ENCODE assay signal across 10 cellular contexts in the genomic region with DNA sequence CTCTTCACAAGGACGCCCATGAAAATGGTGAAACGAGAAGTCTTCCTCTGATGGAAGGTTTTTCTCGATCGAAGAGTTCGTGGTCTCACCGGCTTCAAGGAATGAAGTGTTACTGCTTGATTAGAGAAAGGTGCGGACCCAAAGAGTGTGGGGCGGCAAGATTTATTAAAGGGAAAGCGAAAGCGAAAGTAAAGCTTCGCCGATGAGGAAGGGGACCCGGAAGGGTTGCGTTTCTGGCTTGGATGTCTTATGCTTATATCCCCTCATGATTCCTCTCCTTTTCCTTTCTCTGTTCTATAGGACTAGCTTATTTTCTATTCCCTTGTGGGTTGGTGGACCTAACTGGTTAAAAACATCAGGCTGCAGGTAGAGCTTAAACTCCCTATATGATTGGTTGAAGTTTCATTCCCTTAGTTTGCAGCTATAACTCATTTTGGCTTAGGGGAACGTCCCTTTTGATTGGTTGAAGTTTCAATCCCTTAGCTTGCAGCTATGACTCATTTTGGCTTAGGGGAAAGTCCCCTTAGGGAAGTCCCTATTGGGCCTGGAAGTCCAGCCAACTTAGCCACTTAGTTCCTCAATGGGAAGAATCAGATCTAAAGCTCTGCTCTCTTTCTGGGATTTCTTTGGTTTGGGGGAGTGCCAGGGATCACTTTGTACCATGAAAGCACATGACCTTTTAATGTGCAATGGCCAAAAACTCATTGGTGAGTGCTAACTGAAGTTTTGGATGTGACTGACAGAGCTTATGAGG.
DNase-seq lines count a peak whose midpoint lies in the region; ATAC-seq, FAIRE-seq and TF ChIP-seq lines count a peak whose summit lies in the region.
"Had no signal": no experiment of that assay in that cellular context is flagged by ENCODE, and none has a peak within 500 bp of the region (broad histone marks: within the 10 kb centered on the region; RNA-seq: fewer than 3 reads in every experiment).

No MANE protein-coding gene starts in this region.

- peak overlapping the region in 1 of 3 experiments; percentile 56 for H3K4me3 ChIP-seq in endothelial cell of umbilical vein (replicated peaks in 1 of 3; ENCODE audit: insufficient read depth in 1 of 3, low read depth in 1 of 3, low read length in 3 of 3)
- H3K4me3 ChIP-seq: heart right ventricle had no signal

- H2AFZ ChIP-seq in endothelial cell of umbilical vein (ENCODE audit: low read depth, low read length): no peak overlapping the region

- no peaks in the 10 kb centered on the region for H3K4me1 ChIP-seq in endothelial cell of umbilical vein (ENCODE audit: control insufficient read depth, extremely low read depth, insufficient read depth, low read length)
- H3K4me1 ChIP-seq: heart right ventricle had no signal

- no peaks in the 10 kb centered on the region for H4K20me1 ChIP-seq in endothelial cell of umbilical vein (replicated peaks; ENCODE audit: control insufficient read depth, extremely low read depth, insufficient read depth, low read length)

- H3K4me3 Mint-ChIP-seq in IgD-negative memory B cell: peak overlapping the region in 3 of 4 donors; percentile 18 to 84 (median 65)
- no peak overlapping the region for H3K4me3 Mint-ChIP-seq in osteocyte (ENCODE audit: unreplicated experiment)

- H3K27ac Mint-ChIP-seq in IgD-negative memory B cell (peak overlapping the region in 1 of 3 donors; percentile 13), osteocyte (ENCODE audit: unreplicated experiment) (no peak overlapping the region)

- intact Hi-C loops in endothelial cell of umbilical vein (cut with micrococcal nuclease): no loop called here

- H3K27ac ChIP-seq in endothelial cell of umbilical vein (ENCODE audit: insufficient read depth, low read depth, low read length): no peak overlapping the region
- H3K27ac ChIP-seq: heart right ventricle had no signal

- no peaks in the 10 kb centered on the region for H3K79me2 ChIP-seq in endothelial cell of umbilical vein (ENCODE audit: control insufficient read depth, insufficient read depth, low read length)

- H3K27me3 Mint-ChIP-seq in IgD-negative memory B cell (no peaks in the 10 kb centered on the region), osteocyte (ENCODE audit: unreplicated experiment) (no peaks in the 10 kb centered on the region)

- H3K27me3 ChIP-seq in endothelial cell of umbilical vein (ENCODE audit: control insufficient read depth in 2 of 2, insufficient read depth in 2 of 2, low read length in 2 of 2): no peaks in the 10 kb centered on the region
- H3K27me3 ChIP-seq: heart right ventricle had no signal

- DNase-seq in DMS53 (lab: John Stamatoyannopoulos, UW) (peak; percentile 51), endothelial cell of umbilical vein (ENCODE audit: low read depth, low spot score) (peak; percentile 1), GM19239 (ENCODE audit: insufficient read length, low spot score) (no peak), HEK293T (ENCODE audit: extremely low spot score) (no peak), osteocyte (ENCODE audit: extremely low spot score, unreplicated experiment) (no peak)
- no peak for DNase-seq in activated CD8-positive, alpha-beta memory T cell treated with anti-CD3 and anti-CD28 coated beads, Interleukin-2, amount 50 U/mL, for 4 hours
- DNase-seq: heart right ventricle, NCI-H345 had no signal

- H3K9me3 ChIP-seq in endothelial cell of umbilical vein (replicated peaks; ENCODE audit: control insufficient read depth, insufficient read depth, low read length): no peaks in the 10 kb centered on the region

- dilution Hi-C loops in endothelial cell of umbilical vein (cut with MboI; ENCODE audit: extremely low pct_ligation_motif_present, low sequenced_read_pairs): no loop called here

- CTCF ChIA-PET in endothelial cell of umbilical vein (lab: Charles Lee) (no interaction called here), HEK293T (lab: Yijun Ruan, JAX) (no interaction called here)

- no peak overlapping the region for H3K4me2 ChIP-seq in endothelial cell of umbilical vein (ENCODE audit: insufficient read depth, low read length)

- no TSS peak for BruUV-seq in endothelial cell of umbilical vein (replicated peaks; lab: Mats Ljungman, UMichigan)

- TF ChIP-seq CTCF in endothelial cell of umbilical vein (IDR thresholded peaks at IDR 0.05; ENCODE audit: extremely low read depth in 1 of 2, insufficient read depth in 1 of 2, low read depth in 1 of 2, low read length in 2 of 2) (no peak), osteocyte (IDR thresholded peaks at IDR 0.05) (no peak)

- POLR2A ChIA-PET in endothelial cell of umbilical vein (lab: Charles Lee) (no interaction called here), HEK293T (lab: Yijun Ruan, JAX) (no interaction called here)

- peak; percentile 81 for ATAC-seq in GM21717 (IDR thresholded peaks at IDR 0.05; ENCODE audit: unreplicated experiment)
- ATAC-seq: heart right ventricle had no signal

- peaks cover 0 to 5% (median 0%) of the 10 kb centered on the region in 3 donors for H3K9me3 Mint-ChIP-seq in IgD-negative memory B cell
- no peaks in the 10 kb centered on the region for H3K9me3 Mint-ChIP-seq in osteocyte (ENCODE audit: unreplicated experiment)

- H3K36me3 Mint-ChIP-seq in IgD-negative memory B cell (no peaks in the 10 kb centered on the region), osteocyte (ENCODE audit: unreplicated experiment) (no peaks in the 10 kb centered on the region)

- no peak overlapping the region for H3K9ac ChIP-seq in endothelial cell of umbilical vein (replicated peaks; ENCODE audit: extremely low read depth, insufficient read depth, low read length)

- H3K36me3 ChIP-seq in endothelial cell of umbilical vein (ENCODE audit: control insufficient read depth in 2 of 2, extremely low read depth in 1 of 2, insufficient read depth in 2 of 2, low read length in 2 of 2): no peaks in the 10 kb centered on the region
- H3K36me3 ChIP-seq: heart right ventricle had no signal

- H3K4me1 Mint-ChIP-seq in IgD-negative memory B cell (no peaks in the 10 kb centered on the region), osteocyte (ENCODE audit: unreplicated experiment) (no peaks in the 10 kb centered on the region)

- FAIRE-seq in endothelial cell of umbilical vein (lab: Jason Lieb, UNC) (no peak), GM19239 (lab: Jason Lieb, UNC) (no peak)

- no peak for TF ChIP-seq POLR2A in endothelial cell of umbilical vein (IDR thresholded peaks at IDR 0.05; ENCODE audit: low read depth, low read length)

- H3K9me1 ChIP-seq in endothelial cell of umbilical vein (replicated peaks; ENCODE audit: control insufficient read depth, extremely low read depth, insufficient read depth, low read length): no peaks in the 10 kb centered on the region

TF ChIP-seq in endothelial cell of umbilical vein, 7 proteins besides CTCF, POLR2A, EP300 and RAD21:
- TF ChIP-seq FOS (IDR thresholded peaks at IDR 0.05; ENCODE audit: borderline replicate concordance, insufficient read depth, low read length): no peak
- no peak for TF ChIP-seq GATA2 (IDR thresholded peaks at IDR 0.05; ENCODE audit: insufficient read depth, insufficient read length, low read depth, low read length)
- no peak for TF ChIP-seq MYC (IDR thresholded peaks at IDR 0.05; ENCODE audit: low read depth, low read length)
- TF ChIP-seq, protein P1, sequence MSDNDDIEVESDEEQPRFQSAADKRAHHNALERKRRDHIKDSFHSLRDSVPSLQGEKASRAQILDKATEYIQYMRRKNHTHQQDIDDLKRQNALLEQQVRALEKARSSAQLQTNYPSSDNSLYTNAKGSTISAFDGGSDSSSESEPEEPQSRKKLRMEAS (IDR thresholded peaks at IDR 0.05; ENCODE audit: insufficient read depth, insufficient read length): no peak
- no peak for TF ChIP-seq JUN (IDR thresholded peaks at IDR 0.05; ENCODE audit: borderline replicate concordance, insufficient read depth, insufficient read length, low read depth)
- TF ChIP-seq EZH2 (IDR thresholded peaks at IDR 0.05; ENCODE audit: borderline replicate concordance, low read depth, low read length, severe bottlenecking): no peak
- TF ChIP-seq POLR2AphosphoS5 (IDR thresholded peaks at IDR 0.05; ENCODE audit: insufficient read depth, low read depth, low read length): no peak

TF ChIP-seq in HEK293T, 16 proteins besides CTCF, POLR2A, EP300 and RAD21:
- no peak for TF ChIP-seq ARNT (IDR thresholded peaks at IDR 0.05)
- no peak for TF ChIP-seq FOXM1 (IDR thresholded peaks at IDR 0.05; ENCODE audit: borderline replicate concordance)
- no peak for TF ChIP-seq ELF4 (IDR thresholded peaks at IDR 0.05)
- TF ChIP-seq L3MBTL2 (conservative IDR thresholded peaks at IDR 0.05): no peak
- no peak for TF ChIP-seq SUZ12 (IDR thresholded peaks at IDR 0.05)
- TF ChIP-seq TARDBP (IDR thresholded peaks at IDR 0.05): no peak
- no peak for TF ChIP-seq SP1 (IDR thresholded peaks at IDR 0.05)
- TF ChIP-seq BHLHE40 (IDR thresholded peaks at IDR 0.05; ENCODE audit: borderline replicate concordance): no peak

Comparison
In these comparisons a context has a peak if more than half of its experiments do, and no peak if none do; other contexts are left out.
1. DNase-seq: peak in DMS53 (single experiment) and endothelial cell of umbilical vein (single experiment); none in GM19239 (single experiment), HEK293T (single experiment), activated CD8-positive, alpha-beta memory T cell treated with anti-CD3 and anti-CD28 coated beads, Interleukin-2, amount 50 U/mL, for 4 hours (single experiment) and osteocyte (single experiment).